9 cellular contexts compared by ENCODE assay signal in genomic region chr20:45406260-45407066, GRCh38. TPM values are rescaled to one million over a fixed set of nuclear protein-coding genes. Genes with fewer than 3 reads are reported as not detected.
DNase-seq lines count a peak whose midpoint lies in the region; ATAC-seq, FAIRE-seq and TF ChIP-seq lines count a peak whose summit lies in the region.
"Had no signal": no experiment of that assay in that cellular context is flagged by ENCODE, and none has a peak within 500 bp of the region (broad histone marks: within the 10 kb centered on the region; RNA-seq: fewer than 3 reads in every experiment).

No MANE protein-coding gene starts in this region.

- POLR2A ChIA-PET in HEK293T (lab: Yijun Ruan, JAX) = interaction anchor here (0.7 to 3.5 kb wide), 11 partner anchors 9 to 474 kb away, joined by 3 to 43 read pairs (median 4); partner anchors contain the start of genes PIGT, SYS1 and ZSWIM1
- POLR2A ChIA-PET in activated naive CD8-positive, alpha-beta T cell treated with anti-CD3 and anti-CD28 coated beads, Interleukin-2, amount 10 ng/mL, durations not matched to agents 7 days and 5 days (lab: Charles Lee) = interaction anchor here (1.9 to 2.8 kb wide), 2 partner anchors 10 to 32 kb away, joined by 20 to 23 read pairs; partner anchors contain the start of gene PIGT

- H3K4me1 Mint-ChIP-seq in activated naive CD8-positive, alpha-beta T cell treated with anti-CD3 and anti-CD28 coated beads, Interleukin-2, amount 10 ng/mL, durations not matched to agents 7 days and 5 days = peaks cover 10% of the 10 kb centered on the region

- peaks cover 4% of the 10 kb centered on the region for H3K4me1 ChIP-seq in ACC112 (ENCODE audit: control insufficient read depth, insufficient read depth, low read length, unreplicated experiment)
- peaks cover 9% of the 10 kb centered on the region for H3K4me1 ChIP-seq in cardiac muscle cell (ENCODE audit: low read depth)

- H3K27ac Mint-ChIP-seq in activated naive CD8-positive, alpha-beta T cell treated with anti-CD3 and anti-CD28 coated beads, Interleukin-2, amount 10 ng/mL, durations not matched to agents 7 days and 5 days = peak overlapping the region; percentile 77

- H3K9me3 Mint-ChIP-seq in activated naive CD8-positive, alpha-beta T cell treated with anti-CD3 and anti-CD28 coated beads, Interleukin-2, amount 10 ng/mL, durations not matched to agents 7 days and 5 days = peaks cover 9% of the 10 kb centered on the region

- peak overlapping the region; percentile 83 for H3K4me3 Mint-ChIP-seq in activated naive CD8-positive, alpha-beta T cell treated with anti-CD3 and anti-CD28 coated beads, Interleukin-2, amount 10 ng/mL, durations not matched to agents 7 days and 5 days

- peaks cover 15% of the 10 kb centered on the region for H3K27me3 Mint-ChIP-seq in activated naive CD8-positive, alpha-beta T cell treated with anti-CD3 and anti-CD28 coated beads, Interleukin-2, amount 10 ng/mL, durations not matched to agents 7 days and 5 days

- H3K9me3 ChIP-seq in cardiac muscle cell (ENCODE audit: low read depth) = no peaks in the 10 kb centered on the region

- H3K27ac ChIP-seq in ACC112 (ENCODE audit: low read depth, low read length) (peak overlapping the region; percentile 32; the same call in 1 of the 2 replicates), cardiac muscle cell (peak overlapping the region; percentile 88)

- H3K36me3 ChIP-seq in ACC112 (ENCODE audit: insufficient read depth, low read length) (no peaks in the 10 kb centered on the region), cardiac muscle cell (peaks cover 20% of the 10 kb centered on the region)

- peak; percentile 56 for FAIRE-seq in urothelium cell line (lab: Jason Lieb, UNC)
- FAIRE-seq: islet of Langerhans had no signal

- ATAC-seq in activated naive CD8-positive, alpha-beta T cell treated with anti-CD3 and anti-CD28 coated beads, Interleukin-2, amount 10 ng/mL, durations not matched to agents 7 days and 5 days (ENCODE audit: low read depth) = peak; percentile 62
- peak; percentile 84 for ATAC-seq in omental fat pad (ENCODE audit: low FRiP score)
- no peak for ATAC-seq in GM21528 (IDR thresholded peaks at IDR 0.05; ENCODE audit: low FRiP score, unreplicated experiment)

- DNase-seq in HEK293T (ENCODE audit: extremely low spot score) (peak; percentile 68), SHP77 (lab: John Stamatoyannopoulos, UW) (peak; percentile 38 to 60), cardiac muscle cell (ENCODE audit: low read depth in 1 of 2, low spot score in 1 of 2) (peak; percentile 44 to 72), omental fat pad (ENCODE audit: low spot score) (no peak), urothelium cell line (ENCODE audit: low spot score) (peak; percentile 87)
- DNase-seq in activated naive CD8-positive, alpha-beta T cell treated with anti-CD3 and anti-CD28 coated beads, Interleukin-2, amount 10 ng/mL, durations not matched to agents 7 days and 5 days = peak; percentile 63

- CTCF ChIA-PET in HEK293T (lab: Yijun Ruan, JAX) = interaction anchor here (0.6 to 1.6 kb wide), 4 partner anchors 12 to 113 kb away, joined by 3 to 6 read pairs (median 3); no protein-coding TSS in a partner anchor

- peaks cover 13% of the 10 kb centered on the region for H3K36me3 Mint-ChIP-seq in activated naive CD8-positive, alpha-beta T cell treated with anti-CD3 and anti-CD28 coated beads, Interleukin-2, amount 10 ng/mL, durations not matched to agents 7 days and 5 days

- H3K79me2 ChIP-seq in ACC112 (ENCODE audit: control insufficient read depth, insufficient read depth, low read length, unreplicated experiment) = no peaks in the 10 kb centered on the region

- TF ChIP-seq CTCF in cardiac muscle cell (IDR thresholded peaks at IDR 0.05; ENCODE audit: low read depth, low read length) = no peak
- TF ChIP-seq CTCF in omental fat pad (IDR thresholded peaks at IDR 0.05) = no peak

- H3K27me3 ChIP-seq in ACC112 (ENCODE audit: insufficient read depth, low read length) (peaks cover 23% of the 10 kb centered on the region; the same call in 1 of the 2 replicates), cardiac muscle cell (peaks cover 20% of the 10 kb centered on the region)

- H3K4me3 ChIP-seq in ACC112 (ENCODE audit: low read depth, low read length) (peak overlapping the region; percentile 78), cardiac muscle cell (peak overlapping the region; percentile 64)

- H2AFZ ChIP-seq in ACC112 (ENCODE audit: low read length, unreplicated experiment) = peak overlapping the region; percentile 63

TF ChIP-seq in HEK293T, 16 proteins besides CTCF, POLR2A, EP300 and RAD21:
- no peak for TF ChIP-seq ARNT (IDR thresholded peaks at IDR 0.05)
- no peak for TF ChIP-seq SUZ12 (IDR thresholded peaks at IDR 0.05)
- no peak for TF ChIP-seq ZNF384 (IDR thresholded peaks at IDR 0.05)
- TF ChIP-seq FOXM1 (IDR thresholded peaks at IDR 0.05; ENCODE audit: borderline replicate concordance) = peak; percentile 50; the same call in 1 of the 2 replicates
- no peak for TF ChIP-seq CTBP1 (IDR thresholded peaks at IDR 0.05; ENCODE audit: borderline replicate concordance)
- peak; percentile 54; the same call in 1 of the 2 replicates for TF ChIP-seq L3MBTL2 (conservative IDR thresholded peaks at IDR 0.05)

RNA-seq across cellular contexts. Expression of gene DBNDD2, which starts 1.6 kb away (rescaled TPM):
- 10 to 100 TPM; 21.1 TPM for total RNA-seq in activated naive CD8-positive, alpha-beta T cell treated with anti-CD3 and anti-CD28 coated beads, Interleukin-2, amount 10 ng/mL, durations not matched to agents 7 days and 5 days
- total RNA-seq in cardiac muscle cell (51.2 and 62.9 TPM in 2 replicates), omental fat pad (10 to 100 TPM; 20.7 to 45.7 (median 27.9) TPM)
- polyA plus RNA-seq in cardiac muscle cell = 85.4 and 89.3 TPM in 2 replicates

RNA-seq across cellular contexts. Expression of gene PIGT, which starts 9.5 kb away (rescaled TPM):
- 10 to 100 TPM; 64.9 to 72.7 TPM for total RNA-seq in activated naive CD8-positive, alpha-beta T cell treated with anti-CD3 and anti-CD28 coated beads, Interleukin-2, amount 10 ng/mL, durations not matched to agents 7 days and 5 days
- total RNA-seq in cardiac muscle cell (84.6 and 87.4 TPM in 2 replicates), omental fat pad (10 to 100 TPM; 76.4 to 87.3 (median 83.5) TPM)
- 150 and 156 TPM in 2 replicates for polyA plus RNA-seq in cardiac muscle cell

RNA-seq across cellular contexts. Expression of gene TP53TG5, which starts 28.3 kb away (rescaled TPM):
- not detected for total RNA-seq in activated naive CD8-positive, alpha-beta T cell treated with anti-CD3 and anti-CD28 coated beads, Interleukin-2, amount 10 ng/mL, durations not matched to agents 7 days and 5 days
- total RNA-seq in cardiac muscle cell (0.32 and 0.39 TPM in 2 replicates), omental fat pad (under 1 TPM in 1 of 4 donors, not detected in 3; 0.47 TPM)
- polyA plus RNA-seq in cardiac muscle cell = 3.5 and 3.8 TPM in 2 replicates

RNA-seq across cellular contexts. Expression of gene SYS1, which starts 43.5 kb away (rescaled TPM):
- 10 to 100 TPM; 34.9 to 38.6 TPM for total RNA-seq in activated naive CD8-positive, alpha-beta T cell treated with anti-CD3 and anti-CD28 coated beads, Interleukin-2, amount 10 ng/mL, durations not matched to agents 7 days and 5 days
- 24.5 and 28.0 TPM in 2 replicates for total RNA-seq in cardiac muscle cell
- polyA plus RNA-seq in cardiac muscle cell = 16.9 and 20.0 TPM in 2 replicates
- total RNA-seq in omental fat pad = 10 to 100 TPM; 26.6 to 55.0 (median 51.3) TPM

RNA-seq across cellular contexts. Expression of gene SDC4, which starts 58.2 kb away (rescaled TPM):
- 1 to 10 TPM; 7.0 to 7.1 TPM for total RNA-seq in activated naive CD8-positive, alpha-beta T cell treated with anti-CD3 and anti-CD28 coated beads, Interleukin-2, amount 10 ng/mL, durations not matched to agents 7 days and 5 days
- 36.0 and 55.7 TPM in 2 replicates for total RNA-seq in cardiac muscle cell
- 35.4 and 74.4 TPM in 2 replicates for polyA plus RNA-seq in cardiac muscle cell
- 100 to 1,000 TPM in 2 of 4 donors, 10 to 100 TPM in 2; 31.4 to 279 (median 103) TPM for total RNA-seq in omental fat pad
